Comparison of ENCODE assay signal across 14 cellular contexts in the genomic region with DNA sequence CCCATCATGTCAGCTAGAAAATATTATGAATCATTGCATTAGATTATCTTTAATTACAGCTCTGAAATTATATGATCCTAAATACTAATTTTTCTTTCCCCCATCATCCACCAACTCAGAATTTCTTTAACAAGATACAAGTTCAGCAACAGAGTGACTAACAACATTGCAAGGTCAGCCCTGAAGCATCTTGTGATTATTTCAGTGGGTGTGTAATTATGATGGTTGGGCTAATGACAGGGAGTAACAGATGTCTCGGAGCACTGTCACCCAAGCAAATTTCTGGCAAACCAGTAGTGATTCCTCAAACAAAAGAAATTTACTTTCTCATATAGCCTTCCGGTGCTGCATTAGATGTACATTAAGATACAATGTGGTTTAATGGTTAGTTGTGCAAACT.
A peak's percentile ranks its signal among the peaks of the same experiment; 100 is the strongest.
DNase-seq lines count a peak whose midpoint lies in the region; ATAC-seq and TF ChIP-seq lines count a peak whose summit lies in the region.
"Had no signal": no experiment of that assay in that cellular context is flagged by ENCODE, and none has a peak within 500 bp of the region (broad histone marks: within the 10 kb centered on the region; RNA-seq: fewer than 3 reads in every experiment).

No MANE protein-coding gene starts in this region.

- in situ Hi-C loops in G401 (cut with HindIII; ENCODE audit: low sequenced_read_pairs), result no loop called here

- no peaks in the 10 kb centered on the region for H3K36me3 Mint-ChIP-seq in activated naive CD8-positive, alpha-beta T cell treated with anti-CD3 and anti-CD28 coated beads for 36 hours
- no peaks in the 10 kb centered on the region for H3K36me3 Mint-ChIP-seq in effector memory CD8-positive, alpha-beta T cell (ENCODE audit: insufficient read depth)
- H3K36me3 Mint-ChIP-seq in nephron progenitor cell (ENCODE audit: low read depth), result no peaks in the 10 kb centered on the region
- H3K36me3 Mint-ChIP-seq: CD8-positive, alpha-beta T cell had no signal

- H3K9me3 Mint-ChIP-seq in activated naive CD8-positive, alpha-beta T cell treated with anti-CD3 and anti-CD28 coated beads for 36 hours, result no peaks in the 10 kb centered on the region
- H3K9me3 Mint-ChIP-seq in effector memory CD8-positive, alpha-beta T cell, result no peaks in the 10 kb centered on the region
- no peaks in the 10 kb centered on the region for H3K9me3 Mint-ChIP-seq in nephron progenitor cell
- H3K9me3 Mint-ChIP-seq: CD8-positive, alpha-beta T cell had no signal

- no peak overlapping the region for H3K4me3 Mint-ChIP-seq in activated naive CD8-positive, alpha-beta T cell treated with anti-CD3 and anti-CD28 coated beads for 36 hours
- no peak overlapping the region for H3K4me3 Mint-ChIP-seq in effector memory CD8-positive, alpha-beta T cell
- no peak overlapping the region for H3K4me3 Mint-ChIP-seq in nephron progenitor cell
- H3K4me3 Mint-ChIP-seq: CD8-positive, alpha-beta T cell had no signal

- DNase-seq in AG20443 (ENCODE audit: low spot score) (peak; percentile 20), G401 (ENCODE audit: low spot score) (peak; percentile 31), NCI-H446 treated with DMSO at 0.1 percent for 48 hours (lab: John Stamatoyannopoulos, UW) (peak; percentile 76), myocyte (ENCODE audit: low read depth) (peak; percentile 67), nephron progenitor cell (no peak)
- DNase-seq in activated naive CD8-positive, alpha-beta T cell treated with anti-CD3 and anti-CD28 coated beads for 36 hours, result no peak
- no peak for DNase-seq in effector memory CD8-positive, alpha-beta T cell
- DNase-seq: BE2C; CD8-positive, alpha-beta T cell; H7; Karpas-422; NCI-H1436 treated with DMSO at 0.1 percent for 48 hours; NCI-H526; SW 1271 had no signal

- no peak overlapping the region for H3K27ac Mint-ChIP-seq in activated naive CD8-positive, alpha-beta T cell treated with anti-CD3 and anti-CD28 coated beads for 36 hours
- no peak overlapping the region for H3K27ac Mint-ChIP-seq in effector memory CD8-positive, alpha-beta T cell
- no peak overlapping the region for H3K27ac Mint-ChIP-seq in nephron progenitor cell
- H3K27ac Mint-ChIP-seq: CD8-positive, alpha-beta T cell had no signal

- H3K4me1 Mint-ChIP-seq in activated naive CD8-positive, alpha-beta T cell treated with anti-CD3 and anti-CD28 coated beads for 36 hours, result no peaks in the 10 kb centered on the region
- no peaks in the 10 kb centered on the region for H3K4me1 Mint-ChIP-seq in effector memory CD8-positive, alpha-beta T cell (ENCODE audit: low read depth in 2 of 2)
- no peaks in the 10 kb centered on the region for H3K4me1 Mint-ChIP-seq in nephron progenitor cell

- TF ChIP-seq CTCF in nephron progenitor cell (IDR thresholded peaks at IDR 0.05), result no peak

- no peak for ATAC-seq in effector memory CD8-positive, alpha-beta T cell (replicated peaks)
- ATAC-seq: CD8-positive, alpha-beta T cell had no signal

- H3K27me3 Mint-ChIP-seq in activated naive CD8-positive, alpha-beta T cell treated with anti-CD3 and anti-CD28 coated beads for 36 hours, result peaks cover 6% of the 10 kb centered on the region
- H3K27me3 Mint-ChIP-seq in effector memory CD8-positive, alpha-beta T cell, result peaks cover 0 to 10% of the 10 kb centered on the region in 2 donors
- peaks cover 4% of the 10 kb centered on the region for H3K27me3 Mint-ChIP-seq in nephron progenitor cell (ENCODE audit: low read depth, poor library complexity)

Comparison
In these comparisons a context has a peak if more than half of its experiments do, and no peak if none do; other contexts are left out.
1. DNase-seq: peak in AG20443 (single experiment), G401 (single experiment), NCI-H446 treated with DMSO at 0.1 percent for 48 hours (single experiment) and myocyte (single experiment); none in activated naive CD8-positive, alpha-beta T cell treated with anti-CD3 and anti-CD28 coated beads for 36 hours (single experiment), effector memory CD8-positive, alpha-beta T cell (0 of 3) and nephron progenitor cell (single experiment).